8 cellular contexts compared by ENCODE assay signal in genomic region chr12:118060301-118061010, GRCh38. TPM values are rescaled to one million over a fixed set of nuclear protein-coding genes. Genes with fewer than 3 reads are reported as not detected.
A peak's percentile ranks its signal among the peaks of the same experiment; 100 is the strongest.
DNase-seq lines count a peak whose midpoint lies in the region; ATAC-seq, FAIRE-seq and TF ChIP-seq lines count a peak whose summit lies in the region.

No MANE protein-coding gene starts in this region.

- DNase-seq in EH (ENCODE audit: low read depth), result peak; percentile 55
- no peak for DNase-seq in RWPE2 (ENCODE audit: low spot score)
- DNase-seq in K562 (ENCODE audit: extremely low read depth in 1 of 4, low spot score in 3 of 4), result peak in 2 of 4 experiments; percentile 34 to 41
- peak; percentile 78 for DNase-seq in sigmoid colon
- no peak for DNase-seq in GM20000 (ENCODE audit: low spot score)
- DNase-seq in NCI-H2171 treated with DMSO at 0.1 percent for 48 hours (lab: John Stamatoyannopoulos, UW), result no peak

- BruUV-seq in K562 (replicated peaks; lab: Mats Ljungman, UMichigan), result TSS peak; percentile 56

- H3K4me3 ChIP-seq in RWPE2 (ENCODE audit: severe bottlenecking) (peak overlapping the region; percentile 82), K562 (peak overlapping the region; percentile 85), iPS-15b (ENCODE audit: low read depth, low read length) (peak overlapping the region; percentile 89), sigmoid colon (peak overlapping the region; percentile 81 to 89 (median 84))

- no peaks in the 10 kb centered on the region for H3K9me3 ChIP-seq in RWPE2 (ENCODE audit: severe bottlenecking)
- H3K9me3 ChIP-seq in K562 (replicated peaks; ENCODE audit: control insufficient read depth, insufficient read depth, low read depth, low read length), result no peaks in the 10 kb centered on the region
- no peaks in the 10 kb centered on the region for H3K9me3 ChIP-seq in iPS-15b (ENCODE audit: control insufficient read depth, insufficient read depth, low read length)
- no peaks in the 10 kb centered on the region for H3K9me3 ChIP-seq in sigmoid colon

- no peaks in the 10 kb centered on the region for H3K9me1 ChIP-seq in K562 (ENCODE audit: control insufficient read depth, insufficient read depth, low read length)

- H3K79me2 ChIP-seq in K562 (ENCODE audit: control insufficient read depth, insufficient read depth, low read length), result peaks cover 33% of the 10 kb centered on the region

- H3K27me3 ChIP-seq in RWPE2 (ENCODE audit: insufficient read depth, poor library complexity, severe bottlenecking), result no peaks in the 10 kb centered on the region
- H3K27me3 ChIP-seq in K562 (ENCODE audit: control insufficient read depth in 2 of 2, insufficient read depth in 2 of 2, low read length in 2 of 2), result no peaks in the 10 kb centered on the region
- H3K27me3 ChIP-seq in iPS-15b (ENCODE audit: control insufficient read depth, insufficient read depth, low read length), result no peaks in the 10 kb centered on the region
- H3K27me3 ChIP-seq in sigmoid colon, result no peaks in the 10 kb centered on the region

- intact Hi-C loops in K562 (cut with micrococcal nuclease), result loop anchor here (5.0 kb wide), 1 partner anchor 42 kb away; the partner anchor contains the start of gene VSIG10
- intact Hi-C loops in sigmoid colon (cut with DNase I), result loop anchor here (1.0 to 10.0 kb wide), 5 partner anchors 44 to 474 kb away; partner anchors contain the start of genes RFC5 and TAOK3

- no peak for TF ChIP-seq CTCF in RWPE2 (IDR thresholded peaks at IDR 0.05; ENCODE audit: poor library complexity, severe bottlenecking)
- TF ChIP-seq CTCF in K562 (IDR thresholded peaks at IDR 0.05 in 2 of 3, conservative IDR thresholded peaks at IDR 0.05 in 1 of 3; ENCODE audit: insufficient read depth in 2 of 3, low read depth in 1 of 3, low read length in 3 of 3), result no peak
- no peak for TF ChIP-seq CTCF in sigmoid colon (IDR thresholded peaks at IDR 0.05)
- TF ChIP-seq CTCF in GM20000 (IDR thresholded peaks at IDR 0.05; ENCODE audit: extremely low read depth, missing control alignments), result no peak

- H3K9ac ChIP-seq in K562 (ENCODE audit: insufficient read depth in 1 of 2, low read depth in 2 of 2, low read length in 2 of 2), result peak overlapping the region; percentile 83 to 95
- peak overlapping the region; percentile 81 for H3K9ac ChIP-seq in iPS-15b (ENCODE audit: low read depth, low read length)

- H3K27ac ChIP-seq in RWPE2 (ENCODE audit: poor library complexity, severe bottlenecking), result peak overlapping the region; percentile 89
- peak overlapping the region; percentile 84 for H3K27ac ChIP-seq in K562 (ENCODE audit: extremely low read depth, low read depth, low read length)
- H3K27ac ChIP-seq in sigmoid colon, result peak overlapping the region; percentile 94 to 98 (median 98)

- H3K4me1 ChIP-seq in RWPE2 (ENCODE audit: insufficient read depth, poor library complexity, severe bottlenecking), result peaks cover 17% of the 10 kb centered on the region
- peaks cover 15 to 35% of the 10 kb centered on the region in 2 experiments for H3K4me1 ChIP-seq in K562 (replicated peaks in 1 of 2; ENCODE audit: control insufficient read depth in 2 of 2, insufficient read depth in 2 of 2, low read length in 2 of 2)
- H3K4me1 ChIP-seq in iPS-15b (ENCODE audit: control insufficient read depth, insufficient read depth, low read length), result peaks cover 15% of the 10 kb centered on the region
- H3K4me1 ChIP-seq in sigmoid colon, result peaks cover 0 to 44% (median 32%) of the 10 kb centered on the region in 4 donors

- CTCF ChIA-PET in K562 (lab: Yijun Ruan, JAX; ENCODE audit: low intra/inter-chr PET ratio), result interaction anchor here (0.6 kb wide), 1 partner anchor 16 kb away, joined by 4 read pairs; no protein-coding TSS in a partner anchor

- WGBS in K562 (ENCODE audit: insufficient coverage, low coverage, missing lambda C conversion rate), result 0% methylated on average over 15 of the region's 46 CpGs
- WGBS in sigmoid colon, 2 donors, result 1 to 2% methylated on average over 46 of the region's 46 CpGs

- TF ChIP-seq RAD21 in K562 (CRISPR knock-in tag; conservative IDR thresholded peaks at IDR 0.05 in 1 of 2, IDR thresholded peaks at IDR 0.05 in 1 of 2), result no peak

- H3K36me3 ChIP-seq in RWPE2 (ENCODE audit: low read depth) (peaks cover 3% of the 10 kb centered on the region; the same call in 1 of the 2 replicates), K562 (ENCODE audit: control insufficient read depth, insufficient read depth, low read length) (no peaks in the 10 kb centered on the region; the same call in 2 of the 3 replicates), iPS-15b (ENCODE audit: control insufficient read depth, insufficient read depth, low read length) (peaks cover 3% of the 10 kb centered on the region), sigmoid colon (no peaks in the 10 kb centered on the region)

- TF ChIP-seq EP300 in K562 (IDR thresholded peaks at IDR 0.05; ENCODE audit: low read length), result no peak
- no peak for TF ChIP-seq EP300 in sigmoid colon (IDR thresholded peaks at IDR 0.05)

- no peak for TF ChIP-seq POLR2A in K562 (conservative IDR thresholded peaks at IDR 0.05)
- no peak for TF ChIP-seq POLR2A in sigmoid colon (IDR thresholded peaks at IDR 0.05)

- H4K20me1 ChIP-seq in K562 (replicated peaks; ENCODE audit: control insufficient read depth, insufficient read depth, low read length), result peaks cover 5% of the 10 kb centered on the region; the same call in 1 of the 2 replicates

- FAIRE-seq in K562 (lab: Jason Lieb, UNC), result peak; percentile 42

- in situ Hi-C loops in K562 (cut with MboI), result no loop called here

- peak overlapping the region; percentile 71 for H2AFZ ChIP-seq in K562 (ENCODE audit: low read depth, low read length)

- POLR2A ChIA-PET in K562 (lab: Yijun Ruan, JAX), result interaction anchor here (0.6 to 1.1 kb wide), 4 partner anchors 28 to 315 kb away, joined by 3 read pairs; partner anchors contain the start of gene TAOK3

- ATAC-seq in HG02610 (IDR thresholded peaks at IDR 0.05; ENCODE audit: unreplicated experiment) (peak; percentile 27), RWPE2 (ENCODE audit: low read depth) (no peak), K562 (peak; percentile 5; the same call in 2 of the 3 replicates)

- H3K4me2 ChIP-seq in K562 (ENCODE audit: insufficient read depth, low read length), result peak overlapping the region; percentile 97

RNA-seq across cellular contexts. Expression of gene WSB2, which starts 0.5 kb away (rescaled TPM):
- total RNA-seq in K562 (2011; cell fraction: chromatin; rRNA removed; ENCODE audit: low replicate concordance), result 33.8 and 42.8 TPM in 2 replicates
- 35.4 and 37.2 TPM in 2 replicates for total RNA-seq in K562 (2011; cell fraction: nucleolus; rRNA removed)
- total RNA-seq in K562 (2011; cell fraction: nucleoplasm; rRNA removed), result 39.2 and 65.9 TPM in 2 replicates
- total RNA-seq in K562 (2014; rRNA removed), result 59.8 and 98.7 TPM in 2 replicates
- total RNA-seq in K562 (2014; rRNA removed; fragmentation: Illumina TruSeq; extraction: Trizol), result 45.0 and 48.3 TPM in 2 replicates
- total RNA-seq in K562 (2015; rRNA removed; fragmentation: Illumina TruSeq; extraction: Trizol), result 51.8 and 52.8 TPM in 2 replicates
- 62.8 and 66.9 TPM in 2 replicates for total RNA-seq in K562 (2021)
- 52.6 and 72.3 TPM in 2 replicates for polyA plus RNA-seq in K562 (2011; rRNA removed)
- 82.4 and 93.3 TPM in 2 replicates for polyA plus RNA-seq in K562 (2011; cell fraction: cytosol; rRNA removed)
- 35.6 and 37.5 TPM in 2 replicates for polyA plus RNA-seq in K562 (2011; cell fraction: nucleus; rRNA removed)
- polyA plus RNA-seq in K562 (2012), result 46.9 and 92.1 TPM in 2 replicates
- polyA plus RNA-seq in K562 (2014; fragmentation: Illumina TruSeq; extraction: Trizol), result 74.5 and 77.6 TPM in 2 replicates
- polyA plus RNA-seq in K562 (2014; fragmentation: Nextera tagmentation; extraction: Ambion mirVana), result 10 to 100 TPM; 31.4 to 32.4 TPM
- polyA plus RNA-seq in K562 (2014; rRNA removed), result 36.3 and 37.7 TPM in 2 replicates
- polyA minus RNA-seq in K562 (2011; rRNA and poly(A)+ RNA removed), result 156 and 175 TPM in 2 replicates
- polyA minus RNA-seq in K562 (2011; cell fraction: cytosol; rRNA and poly(A)+ RNA removed), result 87.4 and 95.6 TPM in 2 replicates
- polyA minus RNA-seq in K562 (2011; cell fraction: nucleus; rRNA and poly(A)+ RNA removed), result 18.2 and 32.1 TPM in 2 replicates
- total RNA-seq in sigmoid colon, result 10 to 100 TPM; 50.2 to 64.0 (median 55.6) TPM
- polyA plus RNA-seq in sigmoid colon, result 100 to 1,000 TPM in 2 of 3 donors, 10 to 100 TPM in 1; 58.9 to 160 (median 105) TPM

RNA-seq across cellular contexts. Expression of gene VSIG10, which starts 43.4 kb away (rescaled TPM):
- 2.7 and 12.4 TPM in 2 replicates for total RNA-seq in K562 (2011; cell fraction: chromatin; rRNA removed; ENCODE audit: low replicate concordance)
- 4.5 and 5.4 TPM in 2 replicates for total RNA-seq in K562 (2011; cell fraction: nucleolus; rRNA removed)
- total RNA-seq in K562 (2011; cell fraction: nucleoplasm; rRNA removed), result 7.1 and 9.4 TPM in 2 replicates
- total RNA-seq in K562 (2014; rRNA removed) (7.1 and 8.8 TPM in 2 replicates), K562 (2014; rRNA removed; fragmentation: Illumina TruSeq; extraction: Trizol) (4.1 and 5.4 TPM in 2 replicates), K562 (2015; rRNA removed; fragmentation: Illumina TruSeq; extraction: Trizol) (6.0 TPM in 2 replicates), K562 (2021) (3.8 and 4.7 TPM in 2 replicates), sigmoid colon (10 to 100 TPM; 22.2 to 31.1 (median 23.5) TPM)
- polyA plus RNA-seq in K562 (2011; rRNA removed) (4.3 and 10.8 TPM in 2 replicates), K562 (2014; fragmentation: Illumina TruSeq; extraction: Trizol) (3.7 and 4.2 TPM in 2 replicates), K562 (2014; fragmentation: Nextera tagmentation; extraction: Ambion mirVana) (1 to 10 TPM; 4.7 to 5.3 TPM), K562 (2014; rRNA removed) (4.0 and 6.5 TPM in 2 replicates), sigmoid colon (10 to 100 TPM; 28.5 to 59.9 (median 34.2) TPM)
- polyA plus RNA-seq in K562 (2011; cell fraction: cytosol; rRNA removed), result 4.2 and 10.0 TPM in 2 replicates
- polyA plus RNA-seq in K562 (2011; cell fraction: nucleus; rRNA removed), result 8.3 and 15.8 TPM in 2 replicates
- 3.0 and 3.9 TPM in 2 replicates for polyA plus RNA-seq in K562 (2012)
- polyA minus RNA-seq in K562 (2011; rRNA and poly(A)+ RNA removed), result 3.0 and 7.6 TPM in 2 replicates
- polyA minus RNA-seq in K562 (2011; cell fraction: cytosol; rRNA and poly(A)+ RNA removed), result 3.7 and 8.2 TPM in 2 replicates
- polyA minus RNA-seq in K562 (2011; cell fraction: nucleus; rRNA and poly(A)+ RNA removed), result 2.7 and 12.0 TPM in 2 replicates

RNA-seq across cellular contexts. Expression of gene RFC5, which starts 44.0 kb away (rescaled TPM):
- 115 and 120 TPM in 2 replicates for total RNA-seq in K562 (2011; cell fraction: chromatin; rRNA removed; ENCODE audit: low replicate concordance)
- total RNA-seq in K562 (2011; cell fraction: nucleolus; rRNA removed), result 65.7 and 71.2 TPM in 2 replicates
- total RNA-seq in K562 (2011; cell fraction: nucleoplasm; rRNA removed), result 72.1 and 77.7 TPM in 2 replicates
- 85.3 and 91.1 TPM in 2 replicates for total RNA-seq in K562 (2014; rRNA removed)
- total RNA-seq in K562 (2014; rRNA removed; fragmentation: Illumina TruSeq; extraction: Trizol), result 92.6 and 92.7 TPM in 2 replicates
- 86.3 and 90.2 TPM in 2 replicates for total RNA-seq in K562 (2015; rRNA removed; fragmentation: Illumina TruSeq; extraction: Trizol)
- 61.8 and 67.5 TPM in 2 replicates for total RNA-seq in K562 (2021)
- 80.3 and 110 TPM in 2 replicates for polyA plus RNA-seq in K562 (2011; rRNA removed)
- polyA plus RNA-seq in K562 (2011; cell fraction: cytosol; rRNA removed), result 75.8 and 83.5 TPM in 2 replicates
- 82.7 and 100 TPM in 2 replicates for polyA plus RNA-seq in K562 (2011; cell fraction: nucleus; rRNA removed)
- 54.6 and 62.9 TPM in 2 replicates for polyA plus RNA-seq in K562 (2012)
- polyA plus RNA-seq in K562 (2014; fragmentation: Illumina TruSeq; extraction: Trizol), result 105 and 107 TPM in 2 replicates
- polyA plus RNA-seq in K562 (2014; fragmentation: Nextera tagmentation; extraction: Ambion mirVana), result 100 to 1,000 TPM; 180 to 189 TPM
- 92.9 and 105 TPM in 2 replicates for polyA plus RNA-seq in K562 (2014; rRNA removed)
- 99.3 and 125 TPM in 2 replicates for polyA minus RNA-seq in K562 (2011; rRNA and poly(A)+ RNA removed)
- 42.2 and 55.9 TPM in 2 replicates for polyA minus RNA-seq in K562 (2011; cell fraction: cytosol; rRNA and poly(A)+ RNA removed)
- polyA minus RNA-seq in K562 (2011; cell fraction: nucleus; rRNA and poly(A)+ RNA removed), result 29.5 and 37.5 TPM in 2 replicates
- total RNA-seq in sigmoid colon, result 10 to 100 TPM in 2 of 4 donors, 1 to 10 TPM in 2; 6.9 to 12.7 (median 9.7) TPM
- polyA plus RNA-seq in sigmoid colon, result 10 to 100 TPM in 2 of 3 donors, 1 to 10 TPM in 1; 9.5 to 15.1 (median 12.0) TPM

Comparison
In these comparisons a context has a peak if more than half of its experiments do, and no peak if none do; other contexts are left out.
1. DNase-seq: peak in EH (single experiment) and sigmoid colon (single experiment); none in RWPE2 (single experiment), GM20000 (single experiment) and NCI-H2171 treated with DMSO at 0.1 percent for 48 hours (single experiment).
2. RNA of gene RFC5, which starts 44.0 kb away (total RNA-seq): 61.8 to 120 TPM in K562; 6.9 to 12.7 TPM in sigmoid colon; every median in the first group is over 4 times any median in the second.
3. Peak in every context shown above with its lines, with median percentiles within 50 percentile points of each other: H3K27ac ChIP-seq and H3K4me3 ChIP-seq.